1 cellular context compared by ENCODE assay signal in the genomic region with DNA sequence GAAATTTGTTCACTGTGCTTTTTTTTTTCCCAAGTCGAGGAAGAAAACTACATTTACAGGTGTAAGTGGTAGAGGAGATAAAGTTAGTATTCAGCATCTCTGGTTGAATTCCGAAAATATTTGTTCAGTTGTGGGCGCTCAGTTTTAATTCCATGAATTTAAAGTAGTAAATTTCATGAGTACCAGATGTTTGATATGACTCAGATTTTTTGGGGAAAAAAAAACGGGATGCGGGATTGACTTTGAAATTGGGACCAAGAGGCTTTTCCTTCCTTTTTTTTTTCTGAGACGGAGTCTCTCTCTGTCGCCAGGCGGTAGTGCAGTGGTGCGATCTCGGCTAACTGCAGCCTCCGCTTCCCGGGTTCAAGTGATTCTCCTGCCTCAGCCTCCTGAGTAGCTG.
TF ChIP-seq lines count a peak whose summit lies in the region.

No MANE protein-coding gene starts in this region.

TF ChIP-seq in endothelial cell of umbilical vein, 7 proteins besides CTCF, POLR2A, EP300 and RAD21:
- TF ChIP-seq MYC (IDR thresholded peaks at IDR 0.05; ENCODE audit: low read depth, low read length): no peak
- no peak for TF ChIP-seq EZH2 (IDR thresholded peaks at IDR 0.05; ENCODE audit: borderline replicate concordance, low read depth, low read length, severe bottlenecking)
- no peak for TF ChIP-seq GATA2 (IDR thresholded peaks at IDR 0.05; ENCODE audit: insufficient read depth, insufficient read length, low read depth, low read length)
- no peak for TF ChIP-seq JUN (IDR thresholded peaks at IDR 0.05; ENCODE audit: borderline replicate concordance, insufficient read depth, insufficient read length, low read depth)
- TF ChIP-seq, protein P1, sequence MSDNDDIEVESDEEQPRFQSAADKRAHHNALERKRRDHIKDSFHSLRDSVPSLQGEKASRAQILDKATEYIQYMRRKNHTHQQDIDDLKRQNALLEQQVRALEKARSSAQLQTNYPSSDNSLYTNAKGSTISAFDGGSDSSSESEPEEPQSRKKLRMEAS (IDR thresholded peaks at IDR 0.05; ENCODE audit: insufficient read depth, insufficient read length): no peak
- no peak for TF ChIP-seq POLR2AphosphoS5 (IDR thresholded peaks at IDR 0.05; ENCODE audit: insufficient read depth, low read depth, low read length)
- no peak for TF ChIP-seq FOS (IDR thresholded peaks at IDR 0.05; ENCODE audit: borderline replicate concordance, insufficient read depth, low read length)
